In genomic region chr4:154456240-154456639, GRCh38 we compare ENCODE assay signal across 22 cellular contexts. TPM values are rescaled to one million over a fixed set of nuclear protein-coding genes. Genes with fewer than 3 reads are reported as not detected.
"Had no signal": no experiment of that assay in that cellular context is flagged by ENCODE, and none has a peak within 500 bp of the region (broad histone marks: within the 10 kb centered on the region; RNA-seq: fewer than 3 reads in every experiment).

No MANE protein-coding gene starts in this region.

- DNase-seq: Kasumi-1, MM.1S, NCI-H1092 treated with DMSO at 0.1 percent for 48 hours, NCI-H1417, NCI-H1436 treated with DMSO at 0.1 percent for 48 hours, NCI-H1694, NCI-H187 treated with DMSO at 0.1 percent for 48 hours, NCI-H2029 treated with DMSO at 0.1 percent for 48 hours, NCI-H2171 treated with DMSO at 0.1 percent for 48 hours, NCI-H510A, NCI-H524 treated with DMSO at 0.1 percent for 48 hours, NCI-H69, NCI-H774, PC-9, Peyer's patch, SHP77 treated with DMSO at 0.1 percent for 48 hours, SJCRH30, SW 1271, T-cell had no signal

- ATAC-seq: Right ventricle myocardium inferior, T-cell had no signal

RNA-seq across cellular contexts. Expression of gene DCHS2, which starts 35.4 kb away (rescaled TPM):
- total RNA-seq: OCI-LY7, Right ventricle myocardium inferior, RPMI7951 had no signal
